In genomic region chr20:7415427-7415826, GRCh38 we compare ENCODE assay signal across 25 cellular contexts.
"Had no signal": no experiment of that assay in that cellular context is flagged by ENCODE, and none has a peak within 500 bp of the region (broad histone marks: within the 10 kb centered on the region; RNA-seq: fewer than 3 reads in every experiment).

No MANE protein-coding gene starts in this region.

- H3K4me1 ChIP-seq: colonic mucosa, esophagus muscularis mucosa, esophagus squamous epithelium, foreskin keratinocyte, gastrocnemius medialis, gastroesophageal sphincter, heart left ventricle, heart right ventricle had no signal

- FAIRE-seq: endothelial cell of umbilical vein had no signal

- H3K9me3 ChIP-seq: colonic mucosa, esophagus muscularis mucosa, esophagus squamous epithelium, gastrocnemius medialis, gastroesophageal sphincter, heart left ventricle, heart right ventricle had no signal

- H3K27ac ChIP-seq: colonic mucosa, coronary artery, dorsolateral prefrontal cortex, epithelial cell of prostate, esophagus muscularis mucosa, esophagus squamous epithelium, foreskin keratinocyte, gastrocnemius medialis, gastroesophageal sphincter, heart left ventricle, heart right ventricle had no signal

- ATAC-seq: effector memory CD8-positive, alpha-beta T cell; esophagus mucosa; foreskin keratinocyte; gastrocnemius medialis; gastroesophageal sphincter; heart left ventricle; heart right ventricle had no signal

- H3K27me3 ChIP-seq: colonic mucosa, dorsolateral prefrontal cortex, esophagus muscularis mucosa, esophagus squamous epithelium, foreskin keratinocyte, gastrocnemius medialis, gastroesophageal sphincter, heart left ventricle, heart right ventricle had no signal

- H3K36me3 ChIP-seq: colonic mucosa, esophagus muscularis mucosa, esophagus squamous epithelium, gastrocnemius medialis, gastroesophageal sphincter, heart left ventricle, heart right ventricle had no signal

- DNase-seq: colonic mucosa; cortex of kidney; dermis blood vessel endothelial cell; dorsolateral prefrontal cortex; effector CD4-positive, alpha-beta T cell; effector CD8-positive, alpha-beta T cell; effector memory CD4-positive, alpha-beta T cell; effector memory CD8-positive, alpha-beta T cell; endodermal cell; erythroblast; esophagus squamous epithelium; foreskin fibroblast; foreskin keratinocyte; foreskin melanocyte; gastrocnemius medialis; glutamatergic neuron; head of caudate nucleus; heart left ventricle; heart right ventricle had no signal

- H3K4me3 ChIP-seq: colonic mucosa, coronary artery, dorsolateral prefrontal cortex, esophagus muscularis mucosa, esophagus squamous epithelium, gastrocnemius medialis, gastroesophageal sphincter, heart left ventricle, heart right ventricle had no signal
